Comparison of ENCODE assay signal across 2 cellular contexts in the genomic region with DNA sequence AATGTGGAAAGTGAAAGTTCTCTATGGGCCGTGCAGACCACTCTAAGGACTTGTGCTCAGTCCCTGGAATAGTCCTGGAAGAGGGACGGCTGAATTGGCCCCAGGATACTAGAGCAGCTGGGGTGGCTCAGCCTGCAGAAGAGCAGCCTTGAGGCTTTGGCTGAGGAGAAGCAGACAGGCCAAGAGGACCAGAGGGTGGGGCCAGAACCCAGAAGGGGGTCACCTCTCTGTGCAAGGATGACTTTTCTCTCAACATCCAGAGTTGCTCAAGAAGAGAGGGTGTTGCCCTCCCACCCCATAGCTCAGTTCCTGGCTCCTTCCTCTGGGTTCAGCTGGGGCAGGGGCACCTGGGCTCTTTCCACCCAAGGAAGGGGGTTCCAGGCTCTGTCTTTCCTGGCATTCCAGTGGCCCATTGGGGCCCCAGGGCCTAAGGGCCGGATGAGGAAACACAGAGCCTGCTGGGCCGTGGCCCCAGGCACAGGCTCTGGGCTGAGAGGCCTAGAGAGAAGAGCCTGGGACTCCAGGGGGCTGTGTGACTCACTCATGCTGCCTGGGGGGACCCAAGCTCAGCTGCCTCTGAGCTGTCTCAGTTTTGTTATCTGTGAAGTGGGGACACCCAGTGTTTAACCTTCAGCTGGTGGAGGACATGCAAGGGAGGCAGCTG.
A peak's percentile ranks its signal among the peaks of the same experiment; 100 is the strongest.
TF ChIP-seq lines count a peak whose summit lies in the region.

No MANE protein-coding gene starts in this region.

TF ChIP-seq in IMR-90, 13 proteins besides CTCF, POLR2A, EP300 and RAD21:
- TF ChIP-seq RCOR1 (IDR thresholded peaks at IDR 0.05; ENCODE audit: insufficient replicate concordance, low read length) (no peak), FOS (IDR thresholded peaks at IDR 0.05; ENCODE audit: low read depth, low read length) (no peak), RFX5 (IDR thresholded peaks at IDR 0.05; ENCODE audit: low read depth, low read length) (no peak), CEBPB (IDR thresholded peaks at IDR 0.05; ENCODE audit: low read depth, low read length) (no peak), MAFK (IDR thresholded peaks at IDR 0.05; ENCODE audit: low read depth, low read length) (no peak)
- TF ChIP-seq, protein P1, sequence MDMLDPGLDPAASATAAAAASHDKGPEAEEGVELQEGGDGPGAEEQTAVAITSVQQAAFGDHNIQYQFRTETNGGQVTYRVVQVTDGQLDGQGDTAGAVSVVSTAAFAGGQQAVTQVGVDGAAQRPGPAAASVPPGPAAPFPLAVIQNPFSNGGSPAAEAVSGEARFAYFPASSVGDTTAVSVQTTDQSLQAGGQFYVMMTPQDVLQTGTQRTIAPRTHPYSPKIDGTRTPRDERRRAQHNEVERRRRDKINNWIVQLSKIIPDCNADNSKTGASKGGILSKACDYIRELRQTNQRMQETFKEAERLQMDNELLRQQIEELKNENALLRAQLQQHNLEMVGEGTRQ (IDR thresholded peaks at IDR 0.05; ENCODE audit: low read depth, low read length), result no peak

TF ChIP-seq in H1, 55 proteins besides CTCF, POLR2A, EP300 and RAD21:
- 0 out of 2 replicates have a peak, but pooled peaks have one; percentile 39 for TF ChIP-seq KDM1A (IDR thresholded peaks at IDR 0.05; ENCODE audit: borderline replicate concordance, low read length)
- TF ChIP-seq, protein P2, sequence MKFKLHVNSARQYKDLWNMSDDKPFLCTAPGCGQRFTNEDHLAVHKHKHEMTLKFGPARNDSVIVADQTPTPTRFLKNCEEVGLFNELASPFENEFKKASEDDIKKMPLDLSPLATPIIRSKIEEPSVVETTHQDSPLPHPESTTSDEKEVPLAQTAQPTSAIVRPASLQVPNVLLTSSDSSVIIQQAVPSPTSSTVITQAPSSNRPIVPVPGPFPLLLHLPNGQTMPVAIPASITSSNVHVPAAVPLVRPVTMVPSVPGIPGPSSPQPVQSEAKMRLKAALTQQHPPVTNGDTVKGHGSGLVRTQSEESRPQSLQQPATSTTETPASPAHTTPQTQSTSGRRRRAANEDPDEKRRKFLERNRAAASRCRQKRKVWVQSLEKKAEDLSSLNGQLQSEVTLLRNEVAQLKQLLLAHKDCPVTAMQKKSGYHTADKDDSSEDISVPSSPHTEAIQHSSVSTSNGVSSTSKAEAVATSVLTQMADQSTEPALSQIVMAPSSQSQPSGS (IDR thresholded peaks at IDR 0.05; ENCODE audit: low read length), result no peak
